22 cellular contexts compared by ENCODE assay signal in genomic region chr5:123269436-123269835, GRCh38.
DNase-seq lines count a peak whose midpoint lies in the region; ATAC-seq, FAIRE-seq and TF ChIP-seq lines count a peak whose summit lies in the region.
"Had no signal": no experiment of that assay in that cellular context is flagged by ENCODE, and none has a peak within 500 bp of the region (broad histone marks: within the 10 kb centered on the region; RNA-seq: fewer than 3 reads in every experiment).

No MANE protein-coding gene starts in this region.

- H3K4me3 ChIP-seq in A549 (no peak overlapping the region), K562 (no peak overlapping the region), aorta (ENCODE audit: low read length in 2 of 2) (no peak overlapping the region)
- H3K4me3 ChIP-seq: BLaER1, GM12878, GM23338 had no signal

- ATAC-seq in A549 (no peak), K562 (no peak), aorta (ENCODE audit: low FRiP score) (no peak), GM19395 (IDR thresholded peaks at IDR 0.05; ENCODE audit: unreplicated experiment) (no peak)
- peak; percentile 8 for ATAC-seq in stimulated activated effector memory CD8-positive, alpha-beta T cell treated with anti-CD3 and anti-CD28 coated beads, Interleukin-12 subunit alpha, Interleukin-12 subunit beta, amount 100 ng/mL, for 72 hours
- ATAC-seq: CD8-positive, alpha-beta T cell; GM12878; GM23338; HCT116 had no signal

- H3K9me3 ChIP-seq in A549 (no peaks in the 10 kb centered on the region), K562 (replicated peaks; ENCODE audit: control insufficient read depth, insufficient read depth, low read depth, low read length) (no peaks in the 10 kb centered on the region), aorta (ENCODE audit: control insufficient read depth, low read length) (no peaks in the 10 kb centered on the region)
- H3K9me3 ChIP-seq: BLaER1, Caco-2 had no signal

- no peaks in the 10 kb centered on the region for H4K20me1 ChIP-seq in K562 (replicated peaks; ENCODE audit: control insufficient read depth, insufficient read depth, low read length)
- H4K20me1 ChIP-seq: BLaER1 had no signal

- no peak for TF ChIP-seq RAD21 in A549 (conservative IDR thresholded peaks at IDR 0.05 in 1 of 2, IDR thresholded peaks at IDR 0.05 in 1 of 2)
- no peak for TF ChIP-seq RAD21 in K562 (CRISPR knock-in tag; conservative IDR thresholded peaks at IDR 0.05 in 1 of 2, IDR thresholded peaks at IDR 0.05 in 1 of 2)

- no TSS peak for BruUV-seq in K562 (replicated peaks; lab: Mats Ljungman, UMichigan)

- TF ChIP-seq EP300 in A549 (IDR thresholded peaks at IDR 0.05) (no peak), K562 (IDR thresholded peaks at IDR 0.05; ENCODE audit: low read length) (no peak)

- no peak overlapping the region for H3K27ac Mint-ChIP-seq in stimulated activated effector memory CD8-positive, alpha-beta T cell treated with anti-CD3 and anti-CD28 coated beads, Interleukin-12 subunit alpha, Interleukin-12 subunit beta, amount 100 ng/mL, for 72 hours
- H3K27ac Mint-ChIP-seq: B cell; CD4-positive, CD25-positive, alpha-beta regulatory T cell; CD8-positive, alpha-beta T cell; H9 had no signal

- no peaks in the 10 kb centered on the region for H3K79me2 ChIP-seq in K562 (ENCODE audit: control insufficient read depth, insufficient read depth, low read length)

- POLR2A ChIA-PET in A549 (lab: Yijun Ruan, JAX) = no interaction called here
- POLR2A ChIA-PET in K562 (lab: Yijun Ruan, JAX) = no interaction called here

- no peaks in the 10 kb centered on the region for H3K9me1 ChIP-seq in K562 (ENCODE audit: control insufficient read depth, insufficient read depth, low read length)

- no peak for TF ChIP-seq POLR2A in A549 (IDR thresholded peaks at IDR 0.05; ENCODE audit: low read length)
- TF ChIP-seq POLR2A in K562 (conservative IDR thresholded peaks at IDR 0.05) = no peak

- FAIRE-seq in A549 (lab: Jason Lieb, UNC) = peak; percentile 49
- no peak for FAIRE-seq in K562 (lab: Jason Lieb, UNC)
- FAIRE-seq: GM12878, GM19239 had no signal

- H3K27me3 ChIP-seq in K562 (ENCODE audit: control insufficient read depth in 2 of 2, insufficient read depth in 2 of 2, low read length in 2 of 2) (no peaks in the 10 kb centered on the region; a peak in 1 of 5 replicates), aorta (ENCODE audit: control insufficient read depth in 1 of 2, insufficient read depth in 2 of 2, low read length in 1 of 2) (no peaks in the 10 kb centered on the region)
- H3K27me3 ChIP-seq: BLaER1 had no signal

- H3K4me1 Mint-ChIP-seq in stimulated activated effector memory CD8-positive, alpha-beta T cell treated with anti-CD3 and anti-CD28 coated beads, Interleukin-12 subunit alpha, Interleukin-12 subunit beta, amount 100 ng/mL, for 72 hours = no peaks in the 10 kb centered on the region
- H3K4me1 Mint-ChIP-seq: B cell; CD4-positive, CD25-positive, alpha-beta regulatory T cell; GM23338 had no signal

- no peak overlapping the region for H3K27ac ChIP-seq in A549
- no peak overlapping the region for H3K27ac ChIP-seq in K562 (ENCODE audit: extremely low read depth, low read depth, low read length)
- peak overlapping the region; percentile 99 for H3K27ac ChIP-seq in aorta (ENCODE audit: low read depth in 1 of 2, low read length in 2 of 2)
- H3K27ac ChIP-seq: BLaER1, C4-2B had no signal

- no peak for TF ChIP-seq CTCF in A549 (IDR thresholded peaks at IDR 0.05)
- TF ChIP-seq CTCF in K562 (IDR thresholded peaks at IDR 0.05 in 2 of 3, conservative IDR thresholded peaks at IDR 0.05 in 1 of 3; ENCODE audit: insufficient read depth in 2 of 3, low read depth in 1 of 3, low read length in 3 of 3) = no peak

- H2AFZ ChIP-seq in K562 (ENCODE audit: low read depth, low read length) = no peak overlapping the region
- H2AFZ ChIP-seq: GM23338 had no signal

- WGBS in A549 (ENCODE audit: missing lambda C conversion rate) = 66% methylated on average over 4 of the region's 4 CpGs
- 2% methylated on average over 4 of the region's 4 CpGs for WGBS in K562 (ENCODE audit: insufficient coverage, low coverage, missing lambda C conversion rate)
- 14 to 25% methylated on average over 4 of the region's 4 CpGs for WGBS in aorta, 2 donors

- H3K9ac ChIP-seq in K562 (ENCODE audit: insufficient read depth in 1 of 2, low read depth in 2 of 2, low read length in 2 of 2) = no peak overlapping the region
- H3K9ac ChIP-seq: BLaER1 had no signal

- DNase-seq in A549 (ENCODE audit: low read depth in 1 of 2, low spot score in 1 of 2) (no peak), K562 (ENCODE audit: extremely low read depth in 1 of 4, low spot score in 3 of 4) (no peak), aorta (no peak), HK-2 (ENCODE audit: unreplicated experiment) (no peak), NCI-H2081 (lab: John Stamatoyannopoulos, UW) (no peak)
- DNase-seq in stimulated activated effector memory CD8-positive, alpha-beta T cell treated with anti-CD3 and anti-CD28 coated beads, Interleukin-12 subunit alpha, Interleukin-12 subunit beta, amount 100 ng/mL, for 72 hours (ENCODE audit: low spot score in 2 of 2) = no peak
- DNase-seq: 8988T; Caco-2; CD4-positive, CD25-positive, alpha-beta regulatory T cell; CD8-positive, alpha-beta T cell; DMS79; EL; GDM1; H9 had no signal

- intact Hi-C loops in K562 (cut with micrococcal nuclease) = no loop called here
- intact Hi-C loops in aorta (cut with DNase I) = loop anchor here in 1 of 2 donors (10.0 kb wide), 1 partner anchor 95 kb away; no protein-coding TSS in a partner anchor

- no peaks in the 10 kb centered on the region for H3K36me3 ChIP-seq in K562 (ENCODE audit: control insufficient read depth, insufficient read depth, low read length)
- no peaks in the 10 kb centered on the region for H3K36me3 ChIP-seq in aorta (ENCODE audit: control insufficient read depth in 1 of 2, insufficient read depth in 2 of 2, low read length in 1 of 2)
- H3K36me3 ChIP-seq: BLaER1 had no signal

- H3K4me3 Mint-ChIP-seq in stimulated activated effector memory CD8-positive, alpha-beta T cell treated with anti-CD3 and anti-CD28 coated beads, Interleukin-12 subunit alpha, Interleukin-12 subunit beta, amount 100 ng/mL, for 72 hours = no peak overlapping the region
- H3K4me3 Mint-ChIP-seq: B cell; CD4-positive, CD25-positive, alpha-beta regulatory T cell; CD8-positive, alpha-beta T cell; GM23338; H9 had no signal

- H3K4me2 ChIP-seq in A549 (no peak overlapping the region), K562 (ENCODE audit: insufficient read depth, low read length) (no peak overlapping the region)
- H3K4me2 ChIP-seq: BLaER1, GM23338 had no signal

- in situ Hi-C loops in K562 (cut with MboI) = no loop called here

- H3K9me3 Mint-ChIP-seq in stimulated activated effector memory CD8-positive, alpha-beta T cell treated with anti-CD3 and anti-CD28 coated beads, Interleukin-12 subunit alpha, Interleukin-12 subunit beta, amount 100 ng/mL, for 72 hours = no peaks in the 10 kb centered on the region
- H3K9me3 Mint-ChIP-seq: CD8-positive, alpha-beta T cell; GM23338 had no signal

- CTCF ChIA-PET in A549 (lab: Yijun Ruan, JAX) = no interaction called here
- CTCF ChIA-PET in K562 (lab: Yijun Ruan, JAX; ENCODE audit: low intra/inter-chr PET ratio) = interaction anchor here (0.7 kb wide), 1 partner anchor 114 kb away, joined by 3 read pairs; no protein-coding TSS in a partner anchor

- H3K36me3 Mint-ChIP-seq in stimulated activated effector memory CD8-positive, alpha-beta T cell treated with anti-CD3 and anti-CD28 coated beads, Interleukin-12 subunit alpha, Interleukin-12 subunit beta, amount 100 ng/mL, for 72 hours = no peaks in the 10 kb centered on the region
- H3K36me3 Mint-ChIP-seq: CD4-positive, CD25-positive, alpha-beta regulatory T cell; CD8-positive, alpha-beta T cell had no signal

- H3K4me1 ChIP-seq in A549 (no peaks in the 10 kb centered on the region), K562 (replicated peaks in 1 of 2; ENCODE audit: control insufficient read depth in 2 of 2, insufficient read depth in 2 of 2, low read length in 2 of 2) (no peaks in the 10 kb centered on the region), aorta (ENCODE audit: control insufficient read depth in 1 of 2, insufficient read depth in 2 of 2, low read length in 2 of 2) (peaks cover 9 to 11% of the 10 kb centered on the region in 2 donors)
- H3K4me1 ChIP-seq: BLaER1, Caco-2 had no signal

TF ChIP-seq in A549, 52 proteins besides CTCF, POLR2A, EP300 and RAD21 (continues in another document):
- TF ChIP-seq HMGXB4 (CRISPR knock-in tag; IDR thresholded peaks at IDR 0.05; ENCODE audit: borderline replicate concordance) (no peak), RCOR1 (IDR thresholded peaks at IDR 0.05; ENCODE audit: low read depth, low read length) (no peak), CHD4 (IDR thresholded peaks at IDR 0.05; ENCODE audit: borderline replicate concordance) (no peak), BHLHE40 (IDR thresholded peaks at IDR 0.05; ENCODE audit: low read depth, low read length) (no peak)

TF ChIP-seq in K562, 482 proteins besides CTCF, POLR2A, EP300 and RAD21:
- TF ChIP-seq ESRRA (IDR thresholded peaks at IDR 0.05; ENCODE audit: borderline replicate concordance, low read depth) (peak; percentile 93), GATAD2B (IDR thresholded peaks at IDR 0.05; ENCODE audit: borderline replicate concordance) (no peak), XRCC4 (IDR thresholded peaks at IDR 0.05; ENCODE audit: extremely low read depth, insufficient read depth, insufficient read length) (no peak), RBM25 (IDR thresholded peaks at IDR 0.05; ENCODE audit: low read depth, low read length, severe bottlenecking) (peak; percentile 73), ETV6 (IDR thresholded peaks at IDR 0.05; ENCODE audit: borderline replicate concordance in 1 of 2, low read depth in 2 of 2, low read length in 1 of 2) (no peak), ETV6 (CRISPR knock-in tag; IDR thresholded peaks at IDR 0.05; ENCODE audit: borderline replicate concordance) (no peak)

Comparison
In these comparisons a context has a peak if more than half of its experiments do, and no peak if none do; other contexts are left out.
1. H3K27ac ChIP-seq: peak in aorta (2 of 2); none in A549 (0 of 2) and K562 (single experiment).
2. Of the 35 proteins assayed by ChIP-seq in both K562 and A549: peak only in K562: ESRRA; only in A549: none; in both: none; in neither: 34.